ENCODE assay signal across 30 cellular contexts in genomic region chr4:138439143-138439581, GRCh38.
A peak's percentile ranks its signal among the peaks of the same experiment; 100 is the strongest.
DNase-seq lines count a peak whose midpoint lies in the region; ATAC-seq and TF ChIP-seq lines count a peak whose summit lies in the region.
"Had no signal": no experiment of that assay in that cellular context is flagged by ENCODE, and none has a peak within 500 bp of the region (broad histone marks: within the 10 kb centered on the region; RNA-seq: fewer than 3 reads in every experiment).

No MANE protein-coding gene starts in this region.

- H3K4me1 Mint-ChIP-seq in GM23338, result no peaks in the 10 kb centered on the region
- H3K4me1 Mint-ChIP-seq: activated naive CD8-positive, alpha-beta T cell treated with anti-CD3 and anti-CD28 coated beads, Interleukin-2, amount 10 ng/mL, durations not matched to agents 7 days and 5 days; immature natural killer cell; memory B cell; neural crest cell; T-helper 17 cell had no signal

- no peaks in the 10 kb centered on the region for H3F3A ChIP-seq in GM23338 (replicated peaks; ENCODE audit: low read depth)

- H3K36me3 Mint-ChIP-seq in GM23338 (ENCODE audit: low read depth), result peaks cover 7% of the 10 kb centered on the region; the same call in 2 of the 3 replicates
- H3K36me3 Mint-ChIP-seq: activated naive CD8-positive, alpha-beta T cell treated with anti-CD3 and anti-CD28 coated beads, Interleukin-2, amount 10 ng/mL, durations not matched to agents 7 days and 5 days; memory B cell had no signal

- no peaks in the 10 kb centered on the region for H4K20me1 ChIP-seq in GM23338 (replicated peaks; ENCODE audit: insufficient read depth)
- H4K20me1 ChIP-seq: BLaER1 treated with 17β-estradiol and CSF1 and Interleukin-3, amounts not matched to agents 10 nM and 100 nM had no signal

- H3K4me3 ChIP-seq in astrocyte of the cerebellum (ENCODE audit: low read depth, low read length) (no peak overlapping the region), fibroblast of the aortic adventitia (ENCODE audit: low read depth, low read length) (no peak overlapping the region), GM23338 (no peak overlapping the region)
- H3K4me3 ChIP-seq: BLaER1 treated with 17β-estradiol and CSF1 and Interleukin-3, amounts not matched to agents 10 nM and 100 nM; spleen; tibial nerve had no signal

- no peaks in the 10 kb centered on the region; the same call in 1 of the 2 replicates for H3K36me3 ChIP-seq in GM23338 (ENCODE audit: insufficient read depth)
- H3K36me3 ChIP-seq: BLaER1 treated with 17β-estradiol and CSF1 and Interleukin-3, amounts not matched to agents 10 nM and 100 nM; spleen; tibial nerve had no signal

- H3K27me3 Mint-ChIP-seq in GM23338 (ENCODE audit: insufficient read depth, low read depth, poor library complexity), result no peaks in the 10 kb centered on the region
- H3K27me3 Mint-ChIP-seq: activated CD8-positive, alpha-beta T cell treated with anti-CD3 and anti-CD28 coated beads for 36 hours; activated naive CD8-positive, alpha-beta T cell treated with anti-CD3 and anti-CD28 coated beads, Interleukin-2, amount 10 ng/mL, durations not matched to agents 7 days and 5 days; memory B cell; T-helper 17 cell had no signal

- H3K4me3 Mint-ChIP-seq in GM23338, result no peak overlapping the region
- H3K4me3 Mint-ChIP-seq: activated CD8-positive, alpha-beta T cell treated with anti-CD3 and anti-CD28 coated beads for 36 hours; activated naive CD8-positive, alpha-beta T cell treated with anti-CD3 and anti-CD28 coated beads, Interleukin-2, amount 10 ng/mL, durations not matched to agents 7 days and 5 days; immature natural killer cell; memory B cell; neural crest cell; T-helper 17 cell had no signal

- H2AFZ ChIP-seq in GM23338, result no peak overlapping the region

- no peaks in the 10 kb centered on the region for H3K27me3 ChIP-seq in GM23338 (ENCODE audit: insufficient read depth)
- H3K27me3 ChIP-seq: BLaER1 treated with 17β-estradiol and CSF1 and Interleukin-3, amounts not matched to agents 10 nM and 100 nM; spleen; tibial nerve had no signal

- DNase-seq in AG20443 (ENCODE audit: low spot score) (peak; percentile 13), MV-4-11 (lab: John Stamatoyannopoulos, UW) (peak; percentile 8), astrocyte of the cerebellum (ENCODE audit: low read depth) (peak; percentile 49), fibroblast of the aortic adventitia (ENCODE audit: low read depth) (peak; percentile 83), amniotic stem cell (lab: John Stamatoyannopoulos, UW) (no peak), GM23338 (ENCODE audit: low spot score) (no peak)
- DNase-seq in activated CD8-positive, alpha-beta memory T cell treated with anti-CD3 and anti-CD28 coated beads, Interleukin-2, amount 50 U/mL, for 4 hours, result no peak
- no peak for DNase-seq in activated T-cell treated with anti-CD3 and anti-CD28 coated beads, Interleukin-2, amount 50 U/mL, for 1 hour
- DNase-seq: activated CD8-positive, alpha-beta T cell treated with anti-CD3 and anti-CD28 coated beads for 36 hours; activated effector memory CD4-positive, alpha-beta T cell treated with anti-CD3 and anti-CD28 coated beads, Interleukin-2, amount 50 U/mL, for 16 hours; activated naive CD8-positive, alpha-beta T cell treated with anti-CD3 and anti-CD28 coated beads, Interleukin-2, amount 10 ng/mL, durations not matched to agents 7 days and 5 days; COR-L47; foreskin melanocyte; GOT3; hippocampal formation; immature natural killer cell; NCI-H1105; NCI-H2029; NCI-H526; posterior cingulate gyrus; right cardiac atrium; spleen; T-helper 17 cell had no signal

- no peak overlapping the region for H3K4me2 ChIP-seq in GM23338
- H3K4me2 ChIP-seq: BLaER1 treated with 17β-estradiol and CSF1 and Interleukin-3, amounts not matched to agents 10 nM and 100 nM had no signal

- H3K9me2 ChIP-seq in GM23338 (ENCODE audit: insufficient read depth), result 0 out of 2 replicates have a peak, but pooled peaks cover 4% of the 10 kb centered on the region

- no peaks in the 10 kb centered on the region for H3K79me2 ChIP-seq in GM23338 (replicated peaks; ENCODE audit: insufficient read depth)

- TF ChIP-seq CTCF in astrocyte of the cerebellum (IDR thresholded peaks at IDR 0.05; ENCODE audit: low read depth, low read length, missing control alignments), result no peak
- TF ChIP-seq CTCF in fibroblast of the aortic adventitia (IDR thresholded peaks at IDR 0.05; ENCODE audit: insufficient read depth, low read length), result no peak
- no peak for TF ChIP-seq CTCF in GM23338 (conservative IDR thresholded peaks at IDR 0.05; ENCODE audit: low read depth in 2 of 2)

- ATAC-seq in GM23338, result no peak
- ATAC-seq: activated CD8-positive, alpha-beta T cell treated with anti-CD3 and anti-CD28 coated beads for 36 hours; left lobe of liver; right cardiac atrium; T-helper 17 cell had no signal

- H3K4me1 ChIP-seq in GM23338 (ENCODE audit: insufficient read depth), result no peaks in the 10 kb centered on the region
- H3K4me1 ChIP-seq: BLaER1 treated with 17β-estradiol and CSF1 and Interleukin-3, amounts not matched to agents 10 nM and 100 nM; spleen; tibial nerve had no signal

- H3K9me3 Mint-ChIP-seq in GM23338, result peaks cover 8% of the 10 kb centered on the region; the same call in 2 of the 3 replicates

- H3K27ac ChIP-seq in GM23338 (ENCODE audit: low read depth), result no peak overlapping the region
- H3K27ac ChIP-seq: BLaER1 treated with 17β-estradiol and CSF1 and Interleukin-3, amounts not matched to agents 10 nM and 100 nM; epithelial cell of prostate; RWPE1; spleen; tibial nerve had no signal

- in situ Hi-C loops in astrocyte of the cerebellum (cut with HindIII; ENCODE audit: low sequenced_read_pairs), result no loop called here

- H3K27ac Mint-ChIP-seq in GM23338, result no peak overlapping the region
- H3K27ac Mint-ChIP-seq: activated CD8-positive, alpha-beta T cell treated with anti-CD3 and anti-CD28 coated beads for 36 hours; activated naive CD8-positive, alpha-beta T cell treated with anti-CD3 and anti-CD28 coated beads, Interleukin-2, amount 10 ng/mL, durations not matched to agents 7 days and 5 days; immature natural killer cell; memory B cell; T-helper 17 cell had no signal

TF ChIP-seq in GM23338, 12 proteins besides CTCF, POLR2A, EP300 and RAD21:
- no peak for TF ChIP-seq EZH2phosphoT487 (IDR thresholded peaks at IDR 0.05; ENCODE audit: unreplicated experiment)
- TF ChIP-seq STAT1 (IDR thresholded peaks at IDR 0.05; ENCODE audit: unreplicated experiment), result no peak
- no peak for TF ChIP-seq CREB1 (CRISPR knock-in tag; IDR thresholded peaks at IDR 0.05; ENCODE audit: low read depth)
- TF ChIP-seq POLR2AphosphoS5 (IDR thresholded peaks at IDR 0.05; ENCODE audit: low read depth), result no peak
- TF ChIP-seq ZNF331 (CRISPR knock-in tag; IDR thresholded peaks at IDR 0.05; ENCODE audit: low read depth), result no peak
- TF ChIP-seq ZNF462 (CRISPR knock-in tag; IDR thresholded peaks at IDR 0.05), result no peak

Comparison
In these comparisons a context has a peak if more than half of its experiments do, and no peak if none do; other contexts are left out.
1. DNase-seq: peak in AG20443 (single experiment), MV-4-11 (single experiment), astrocyte of the cerebellum (single experiment) and fibroblast of the aortic adventitia (single experiment); none in activated CD8-positive, alpha-beta memory T cell treated with anti-CD3 and anti-CD28 coated beads, Interleukin-2, amount 50 U/mL, for 4 hours (single experiment), amniotic stem cell (single experiment), GM23338 (single experiment) and activated T-cell treated with anti-CD3 and anti-CD28 coated beads, Interleukin-2, amount 50 U/mL, for 1 hour (single experiment).